ENCODE assay signal across 1 cellular context in the genomic region with DNA sequence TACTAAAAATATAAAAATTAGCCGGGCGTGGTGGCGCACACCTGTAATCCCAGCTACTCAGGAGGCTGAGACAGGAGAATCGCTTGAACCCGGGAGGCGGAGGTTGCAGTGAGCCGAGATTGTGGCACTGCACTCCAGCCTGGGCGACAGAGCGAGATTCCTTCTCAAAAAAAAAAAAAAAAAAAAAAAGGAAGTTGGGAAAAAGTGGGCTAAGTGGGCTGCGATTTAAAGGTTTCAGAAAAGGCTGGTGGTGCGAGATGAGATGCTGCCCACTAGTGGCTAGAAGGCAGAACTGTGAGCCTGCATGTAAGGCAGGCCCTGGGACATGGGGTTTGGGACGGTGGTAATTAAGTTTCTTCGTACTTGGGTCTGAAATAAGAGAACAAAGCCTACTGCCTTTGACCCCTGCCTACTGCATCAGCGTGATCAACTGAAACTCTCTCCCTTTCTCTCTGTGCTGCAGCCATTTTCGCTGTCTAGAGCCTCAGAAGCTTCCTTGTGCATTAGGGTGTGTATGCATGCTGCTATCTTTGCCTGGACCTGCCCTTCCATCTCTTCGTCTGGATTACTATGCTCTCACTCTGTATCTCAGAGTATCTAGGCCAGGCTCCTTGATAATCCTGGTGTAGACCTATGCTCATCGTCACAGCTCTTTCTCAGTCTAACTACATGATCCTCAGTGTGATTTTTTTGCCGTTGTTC.
TF ChIP-seq lines count a peak whose summit lies in the region.

No MANE protein-coding gene starts in this region.

TF ChIP-seq in H1, 55 proteins besides CTCF, POLR2A, EP300 and RAD21:
- TF ChIP-seq PHF8 (conservative IDR thresholded peaks at IDR 0.05; ENCODE audit: low read depth, low read length): no peak
- TF ChIP-seq RFX5 (IDR thresholded peaks at IDR 0.05; ENCODE audit: borderline replicate concordance, low read depth, low read length): no peak
- TF ChIP-seq GTF2F1 (IDR thresholded peaks at IDR 0.05; ENCODE audit: borderline replicate concordance, low read depth, low read length): 0 out of 2 replicates have a peak, but pooled peaks have one; percentile 7
- TF ChIP-seq JUN (IDR thresholded peaks at IDR 0.05; ENCODE audit: low read depth, low read length): no peak
- no peak for TF ChIP-seq RNF2 (IDR thresholded peaks at IDR 0.05; ENCODE audit: borderline replicate concordance, low read depth, low read length, missing control alignments, poor library complexity, severe bottlenecking)
- no peak for TF ChIP-seq NRF1 (IDR thresholded peaks at IDR 0.05; ENCODE audit: low read depth, low read length)
- no peak for TF ChIP-seq TAF1 (IDR thresholded peaks at IDR 0.05; ENCODE audit: low read depth, low read length)
- TF ChIP-seq RXRA (IDR thresholded peaks at IDR 0.05; ENCODE audit: insufficient read depth, low read depth, low read length): no peak
